Comparison of ENCODE assay signal across 10 cellular contexts in genomic region chr17:81004336-81005015, GRCh38. TPM values are rescaled to one million over a fixed set of nuclear protein-coding genes. Genes with fewer than 3 reads are reported as not detected.
DNase-seq lines count a peak whose midpoint lies in the region; ATAC-seq and FAIRE-seq lines count a peak whose summit lies in the region.
"Had no signal": no experiment of that assay in that cellular context is flagged by ENCODE, and none has a peak within 500 bp of the region (broad histone marks: within the 10 kb centered on the region; RNA-seq: fewer than 3 reads in every experiment).

No MANE protein-coding gene starts in this region.

- peaks cover 23% of the 10 kb centered on the region for H3K27me3 ChIP-seq in iPS-15b (ENCODE audit: control insufficient read depth, insufficient read depth, low read length)

- H3K36me3 Mint-ChIP-seq in activated T-cell treated with anti-CD3 and anti-CD28 coated beads, Interleukin-2, amount 50 U/mL, for 4 hours (ENCODE audit: insufficient read depth), result no peaks in the 10 kb centered on the region

- H3K9me3 Mint-ChIP-seq in activated T-cell treated with anti-CD3 and anti-CD28 coated beads, Interleukin-2, amount 50 U/mL, for 4 hours, result no peaks in the 10 kb centered on the region

- H3K27me3 Mint-ChIP-seq in activated T-cell treated with anti-CD3 and anti-CD28 coated beads, Interleukin-2, amount 50 U/mL, for 4 hours (ENCODE audit: low read depth), result peaks cover 23% of the 10 kb centered on the region

- H3K9me3 ChIP-seq in iPS-15b (ENCODE audit: control insufficient read depth, insufficient read depth, low read length), result no peaks in the 10 kb centered on the region

- no peaks in the 10 kb centered on the region for H3K4me1 ChIP-seq in iPS-15b (ENCODE audit: control insufficient read depth, insufficient read depth, low read length)

- H3K4me1 Mint-ChIP-seq in activated T-cell treated with anti-CD3 and anti-CD28 coated beads, Interleukin-2, amount 50 U/mL, for 4 hours (ENCODE audit: low read depth), result peaks cover 12% of the 10 kb centered on the region

- no peak overlapping the region for H3K9ac ChIP-seq in iPS-15b (ENCODE audit: low read depth, low read length)

- FAIRE-seq in HTR-8/SVneo (lab: Jason Lieb, UNC), result peak; percentile 89
- FAIRE-seq in urothelium cell line (lab: Jason Lieb, UNC), result no peak

- peaks cover 6% of the 10 kb centered on the region for H3K36me3 ChIP-seq in iPS-15b (ENCODE audit: control insufficient read depth, insufficient read depth, low read length)

- DNase-seq in HTR-8/SVneo (ENCODE audit: insufficient read length, low spot score) (no peak), urothelium cell line (ENCODE audit: low spot score) (no peak), AG20443 (ENCODE audit: low spot score) (no peak), DMS153 treated with DMSO at 0.1 percent for 48 hours (lab: John Stamatoyannopoulos, UW; ENCODE audit: unreplicated experiment) (no peak)
- no peak for DNase-seq in activated T-cell treated with anti-CD3 and anti-CD28 coated beads, Interleukin-2, amount 50 U/mL, for 4 hours
- DNase-seq in stimulated activated CD8-positive, alpha-beta memory T cell treated with anti-CD3 and anti-CD28 coated beads, Interleukin-4, amount 100 ng/mL, for 48 hours, result peak; percentile 72
- DNase-seq: dermis blood vessel endothelial cell, occipital lobe, SHP77 treated with DMSO at 0.1 percent for 48 hours had no signal

- peak; percentile 78 to 80 for ATAC-seq in activated T-cell treated with anti-CD3 and anti-CD28 coated beads, Interleukin-2, amount 50 U/mL, for 4 hours

- H3K4me3 Mint-ChIP-seq in activated T-cell treated with anti-CD3 and anti-CD28 coated beads, Interleukin-2, amount 50 U/mL, for 4 hours, result peak overlapping the region; percentile 56

- peak overlapping the region; percentile 35 for H3K4me3 ChIP-seq in iPS-15b (ENCODE audit: low read depth, low read length)

RNA-seq across cellular contexts. Expression of gene CHMP6, which starts 12.8 kb away (rescaled TPM):
- total RNA-seq in activated T-cell treated with anti-CD3 and anti-CD28 coated beads, Interleukin-2, amount 50 U/mL, for 4 hours, result 10 to 100 TPM; 35.7 to 42.4 (median 42.1) TPM

RNA-seq across cellular contexts. Expression of gene BAIAP2, which starts 30.5 kb away (rescaled TPM):
- total RNA-seq in activated T-cell treated with anti-CD3 and anti-CD28 coated beads, Interleukin-2, amount 50 U/mL, for 4 hours, result 1 to 10 TPM; 4.7 to 9.2 (median 7.4) TPM
